ENCODE assay signal across 8 cellular contexts in the genomic region with DNA sequence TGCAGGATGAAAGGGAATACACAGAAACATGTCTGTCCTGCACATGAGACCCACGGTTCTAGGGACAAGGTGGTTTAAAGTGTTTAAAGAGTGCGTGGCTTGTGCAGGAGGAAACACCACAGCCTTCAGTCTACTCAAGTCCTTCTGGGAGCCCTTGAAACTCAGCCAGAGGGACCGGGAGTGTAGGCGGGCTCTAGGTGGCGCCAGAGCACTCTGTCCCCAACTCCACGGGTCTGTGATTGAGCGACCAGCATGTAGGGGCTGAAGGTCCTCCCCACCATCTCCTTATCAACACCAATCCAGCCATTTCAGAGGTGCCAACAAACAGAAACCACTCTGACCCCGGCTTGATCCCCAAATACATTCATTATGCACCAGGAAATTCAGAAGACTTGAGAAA.
A peak's percentile ranks its signal among the peaks of the same experiment; 100 is the strongest.
DNase-seq lines count a peak whose midpoint lies in the region; ATAC-seq, FAIRE-seq and TF ChIP-seq lines count a peak whose summit lies in the region.

No MANE protein-coding gene starts in this region.

- intact Hi-C loops in PC-9 (cut with micrococcal nuclease; ENCODE audit: unreplicated experiment), result loop anchor here (1.0 to 2.0 kb wide), 2 partner anchors 104 to 234 kb away; no protein-coding TSS in a partner anchor
- intact Hi-C loops in activated T-helper 2 cell treated with anti-CD3 and anti-CD28 coated beads, Interferon-gamma antibody, Interleukin-2, Interleukin-4, amounts not matched to agents 10 μg/mL and 5 μg/mL and 100 μg/mL, durations not matched to agents 14 hours and 24 hours and 36 hours (cut with micrococcal nuclease), result loop anchor here (2.0 kb wide), 1 partner anchor 110 kb away; no protein-coding TSS in a partner anchor
- intact Hi-C loops in prostate gland (cut with DNase I), result loop anchor here (10.0 kb wide), 2 partner anchors 110 to 230 kb away; no protein-coding TSS in a partner anchor

- peaks cover 17% of the 10 kb centered on the region for H3K27me3 Mint-ChIP-seq in activated T-helper 2 cell treated with anti-CD3 and anti-CD28 coated beads, Interferon-gamma antibody, Interleukin-2, Interleukin-4, amounts not matched to agents 10 μg/mL and 5 μg/mL and 100 μg/mL, durations not matched to agents 14 hours and 24 hours and 36 hours (ENCODE audit: low read depth)
- H3K27me3 Mint-ChIP-seq in glutamatergic neuron (ENCODE audit: unreplicated experiment), result peaks cover 2% of the 10 kb centered on the region

- no TSS peak for BruUV-seq in PC-9 (replicated peaks; lab: Mats Ljungman, UMichigan)

- peak; percentile 52 to 68 for TF ChIP-seq RAD21 in A549 (conservative IDR thresholded peaks at IDR 0.05 in 1 of 2, IDR thresholded peaks at IDR 0.05 in 1 of 2)

- H2AFZ ChIP-seq in PC-9, result no peak overlapping the region

- H3K4me1 ChIP-seq in A549 (no peaks in the 10 kb centered on the region), PC-9 (replicated peaks; ENCODE audit: insufficient read depth) (no peaks in the 10 kb centered on the region), prostate gland (replicated peaks) (no peaks in the 10 kb centered on the region)

- H3K27ac ChIP-seq in A549, result no peak overlapping the region
- no peak overlapping the region for H3K27ac ChIP-seq in PC-9
- no peak overlapping the region for H3K27ac ChIP-seq in prostate gland

- TF ChIP-seq EP300 in A549 (IDR thresholded peaks at IDR 0.05), result no peak

- H3K36me3 Mint-ChIP-seq in activated T-helper 2 cell treated with anti-CD3 and anti-CD28 coated beads, Interferon-gamma antibody, Interleukin-2, Interleukin-4, amounts not matched to agents 10 μg/mL and 5 μg/mL and 100 μg/mL, durations not matched to agents 14 hours and 24 hours and 36 hours (ENCODE audit: low read depth), result no peaks in the 10 kb centered on the region
- no peaks in the 10 kb centered on the region for H3K36me3 Mint-ChIP-seq in glutamatergic neuron (ENCODE audit: unreplicated experiment)

- H3F3A ChIP-seq in PC-9 (ENCODE audit: insufficient read depth, low read depth), result no peaks in the 10 kb centered on the region

- FAIRE-seq in A549 (lab: Jason Lieb, UNC), result no peak
- FAIRE-seq in GM12892 (lab: Jason Lieb, UNC), result peak; percentile 14

- no peaks in the 10 kb centered on the region for H3K9me2 ChIP-seq in PC-9 (ENCODE audit: insufficient read depth)

- H4K20me1 ChIP-seq in PC-9 (ENCODE audit: insufficient read depth), result no peaks in the 10 kb centered on the region

- H3K9me3 Mint-ChIP-seq in activated T-helper 2 cell treated with anti-CD3 and anti-CD28 coated beads, Interferon-gamma antibody, Interleukin-2, Interleukin-4, amounts not matched to agents 10 μg/mL and 5 μg/mL and 100 μg/mL, durations not matched to agents 14 hours and 24 hours and 36 hours, result no peaks in the 10 kb centered on the region
- peaks cover 3% of the 10 kb centered on the region for H3K9me3 Mint-ChIP-seq in glutamatergic neuron (ENCODE audit: unreplicated experiment)

- TF ChIP-seq POLR2A in A549 (IDR thresholded peaks at IDR 0.05; ENCODE audit: low read length) (no peak), GM12892 (IDR thresholded peaks at IDR 0.05; ENCODE audit: low read depth, low read length) (no peak), prostate gland (IDR thresholded peaks at IDR 0.05) (no peak)

- H3K9me3 ChIP-seq in A549 (no peaks in the 10 kb centered on the region), PC-9 (ENCODE audit: insufficient read depth, low read depth) (no peaks in the 10 kb centered on the region), prostate gland (no peaks in the 10 kb centered on the region)

- CTCF ChIA-PET in A549 (lab: Yijun Ruan, JAX), result interaction anchor here (1.0 to 1.6 kb wide), 2 partner anchors 14 to 110 kb away, joined by 3 read pairs; no protein-coding TSS in a partner anchor
- CTCF ChIA-PET in PC-9 (lab: Charles Lee), result no interaction called here

- H3K4me2 ChIP-seq in A549, result 0 out of 3 replicates have a peak overlapping the region, but pooled peaks have one; percentile 31
- H3K4me2 ChIP-seq in PC-9, result peak overlapping the region; percentile 34; the same call in 1 of the 2 replicates

- no peaks in the 10 kb centered on the region for H3K4me1 Mint-ChIP-seq in activated T-helper 2 cell treated with anti-CD3 and anti-CD28 coated beads, Interferon-gamma antibody, Interleukin-2, Interleukin-4, amounts not matched to agents 10 μg/mL and 5 μg/mL and 100 μg/mL, durations not matched to agents 14 hours and 24 hours and 36 hours (ENCODE audit: low read depth)
- H3K4me1 Mint-ChIP-seq in glutamatergic neuron (ENCODE audit: low read depth, unreplicated experiment), result peaks cover 16% of the 10 kb centered on the region

- ATAC-seq in A549, result peak; percentile 93 to 98
- ATAC-seq in HG03571 (IDR thresholded peaks at IDR 0.05; ENCODE audit: unreplicated experiment), result peak; percentile 68
- no peak for ATAC-seq in GM21390 (IDR thresholded peaks at IDR 0.05; ENCODE audit: unreplicated experiment)

- H3K27me3 ChIP-seq in PC-9 (ENCODE audit: insufficient read depth, low read depth) (no peaks in the 10 kb centered on the region), prostate gland (replicated peaks; ENCODE audit: insufficient read depth) (no peaks in the 10 kb centered on the region)

- no peak overlapping the region for H3K4me3 Mint-ChIP-seq in activated T-helper 2 cell treated with anti-CD3 and anti-CD28 coated beads, Interferon-gamma antibody, Interleukin-2, Interleukin-4, amounts not matched to agents 10 μg/mL and 5 μg/mL and 100 μg/mL, durations not matched to agents 14 hours and 24 hours and 36 hours (ENCODE audit: low read depth)
- H3K4me3 Mint-ChIP-seq in glutamatergic neuron (ENCODE audit: unreplicated experiment), result no peak overlapping the region

- H3K4me3 ChIP-seq in A549 (no peak overlapping the region), PC-9 (no peak overlapping the region), prostate gland (no peak overlapping the region)

- H3K36me3 ChIP-seq in PC-9 (ENCODE audit: low read depth) (no peaks in the 10 kb centered on the region), prostate gland (no peaks in the 10 kb centered on the region)

- peak; percentile 58 to 64 for DNase-seq in A549 (ENCODE audit: low read depth in 1 of 2, low spot score in 1 of 2)
- DNase-seq in GM12892 (ENCODE audit: insufficient read length), result peak; percentile 56
- peak in 1 of 2 experiments; percentile 46 for DNase-seq in PC-9
- peak; percentile 22 for DNase-seq in activated T-helper 2 cell treated with anti-CD3 and anti-CD28 coated beads, Interferon-gamma antibody, Interleukin-2, Interleukin-4, amounts not matched to agents 10 μg/mL and 5 μg/mL and 100 μg/mL, durations not matched to agents 14 hours and 24 hours and 36 hours (ENCODE audit: low spot score)
- peak; percentile 76 for DNase-seq in glutamatergic neuron
- peak; percentile 35 for DNase-seq in prostate gland (ENCODE audit: low spot score)

- H3K27ac Mint-ChIP-seq in activated T-helper 2 cell treated with anti-CD3 and anti-CD28 coated beads, Interferon-gamma antibody, Interleukin-2, Interleukin-4, amounts not matched to agents 10 μg/mL and 5 μg/mL and 100 μg/mL, durations not matched to agents 14 hours and 24 hours and 36 hours, result no peak overlapping the region
- H3K27ac Mint-ChIP-seq in glutamatergic neuron (ENCODE audit: unreplicated experiment), result no peak overlapping the region

- POLR2A ChIA-PET in A549 (lab: Yijun Ruan, JAX) (no interaction called here), PC-9 (lab: Charles Lee; ENCODE audit: unreplicated experiment) (no interaction called here)

- no peaks in the 10 kb centered on the region for H3K79me2 ChIP-seq in PC-9 (ENCODE audit: low read depth)

- 7% methylated on average over 8 of the region's 8 CpGs for WGBS in A549 (ENCODE audit: missing lambda C conversion rate)
- WGBS in prostate gland, result 38% methylated on average over 3 of the region's 8 CpGs

- TF ChIP-seq CTCF in A549 (IDR thresholded peaks at IDR 0.05) (peak; percentile 56), PC-9 (conservative IDR thresholded peaks at IDR 0.05) (peak; percentile 75), glutamatergic neuron (IDR thresholded peaks at IDR 0.05; ENCODE audit: partially characterized antibody, unreplicated experiment) (peak; percentile 34), prostate gland (IDR thresholded peaks at IDR 0.05) (peak in 2 of 4 experiments; percentile 33 to 52)

TF ChIP-seq in A549, 52 proteins besides CTCF, POLR2A, EP300 and RAD21:
- TF ChIP-seq MAZ (IDR thresholded peaks at IDR 0.05; ENCODE audit: borderline replicate concordance, low read depth, low read length), result no peak
- peak; percentile 35; the same call in 1 of the 3 replicates for TF ChIP-seq SMC3 (IDR thresholded peaks at IDR 0.05)
- TF ChIP-seq RNF2 (IDR thresholded peaks at IDR 0.05; ENCODE audit: borderline replicate concordance, low read depth), result no peak
